In genomic region chr15:76286231-76286879, GRCh38 we compare ENCODE assay signal across 9 cellular contexts. TPM values are rescaled to one million over a fixed set of nuclear protein-coding genes. Genes with fewer than 3 reads are reported as not detected.
DNase-seq lines count a peak whose midpoint lies in the region; ATAC-seq, FAIRE-seq and TF ChIP-seq lines count a peak whose summit lies in the region.
"Had no signal": no experiment of that assay in that cellular context is flagged by ENCODE, and none has a peak within 500 bp of the region (broad histone marks: within the 10 kb centered on the region; RNA-seq: fewer than 3 reads in every experiment).

No MANE protein-coding gene starts in this region.

- no peaks in the 10 kb centered on the region for H3K36me3 ChIP-seq in CD4-positive, alpha-beta memory T cell (ENCODE audit: insufficient read depth, low read length)
- peaks cover 14% of the 10 kb centered on the region for H3K36me3 ChIP-seq in brain microvascular endothelial cell (replicated peaks)
- peaks cover 50 to 65% (median 60%) of the 10 kb centered on the region in 3 donors for H3K36me3 ChIP-seq in tibial artery

- in situ Hi-C loops in brain microvascular endothelial cell (cut with HindIII; ENCODE audit: low pct_ligation_motif_present, low sequenced_read_pairs) = no loop called here

- peak; percentile 84 for ATAC-seq in GM21381 (IDR thresholded peaks at IDR 0.05; ENCODE audit: unreplicated experiment)
- ATAC-seq in left colon = peak; percentile 90

- H3K36me3 Mint-ChIP-seq in CD4-positive, alpha-beta memory T cell = peaks cover 20 to 41% of the 10 kb centered on the region in 2 donors

- no peak for FAIRE-seq in RCC 7860 (lab: Jason Lieb, UNC)

- H3K27ac ChIP-seq in CD4-positive, alpha-beta memory T cell (ENCODE audit: low read depth, low read length) = peak overlapping the region; percentile 41
- H3K27ac ChIP-seq in VCaP (peak overlapping the region; percentile 20), brain microvascular endothelial cell (no peak overlapping the region), tibial artery (no peak overlapping the region)
- H3K27ac ChIP-seq: sigmoid colon had no signal

- TF ChIP-seq CTCF in VCaP (conservative IDR thresholded peaks at IDR 0.05) = no peak
- TF ChIP-seq CTCF in brain microvascular endothelial cell (IDR thresholded peaks at IDR 0.05; ENCODE audit: low read depth, low read length, missing control alignments) = no peak
- TF ChIP-seq CTCF in tibial artery (IDR thresholded peaks at IDR 0.05) = no peak

- H3K4me1 ChIP-seq in CD4-positive, alpha-beta memory T cell (ENCODE audit: insufficient read depth, low read length) = peaks cover 35% of the 10 kb centered on the region
- H3K4me1 ChIP-seq in tibial artery = no peaks in the 10 kb centered on the region
- H3K4me1 ChIP-seq: sigmoid colon had no signal

- H3K9me3 ChIP-seq in CD4-positive, alpha-beta memory T cell (ENCODE audit: control insufficient read depth in 1 of 2, low read length in 2 of 2) = no peaks in the 10 kb centered on the region
- H3K9me3 ChIP-seq in tibial artery = no peaks in the 10 kb centered on the region
- H3K9me3 ChIP-seq: sigmoid colon had no signal

- CTCF ChIA-PET in CD4-positive, alpha-beta memory T cell (lab: Charles Lee; ENCODE audit: partially characterized antibody) = interaction anchor here (0.7 to 1.8 kb wide), 5 partner anchors 19 to 95 kb away, joined by 3 to 5 read pairs (median 3); partner anchors contain the start of gene ETFA

- no peaks in the 10 kb centered on the region for H3K27me3 ChIP-seq in CD4-positive, alpha-beta memory T cell (ENCODE audit: insufficient read depth, low read length)
- H3K27me3 ChIP-seq in brain microvascular endothelial cell (replicated peaks) = no peaks in the 10 kb centered on the region
- H3K27me3 ChIP-seq in tibial artery = no peaks in the 10 kb centered on the region
- H3K27me3 ChIP-seq: sigmoid colon had no signal

- peak overlapping the region; percentile 78 to 96 (median 91) for H3K27ac Mint-ChIP-seq in CD4-positive, alpha-beta memory T cell

- peak overlapping the region; percentile 56 to 83 (median 80) for H3K4me3 Mint-ChIP-seq in CD4-positive, alpha-beta memory T cell

- POLR2A ChIA-PET in CD4-positive, alpha-beta memory T cell (lab: Charles Lee; ENCODE audit: partially characterized antibody) = interaction anchor here (1.1 kb wide), 1 partner anchor 25 kb away, joined by 4 read pairs; the partner anchor contains the start of gene ETFA

- H3K4me3 ChIP-seq in CD4-positive, alpha-beta memory T cell (ENCODE audit: low read length in 2 of 2) = no peak overlapping the region
- H3K4me3 ChIP-seq in brain microvascular endothelial cell (ENCODE audit: low read depth, low read length) = no peak overlapping the region
- no peak overlapping the region for H3K4me3 ChIP-seq in tibial artery
- H3K4me3 ChIP-seq: sigmoid colon had no signal

- H3K9me3 Mint-ChIP-seq in CD4-positive, alpha-beta memory T cell = no peaks in the 10 kb centered on the region

- peaks cover 20 to 44% (median 28%) of the 10 kb centered on the region in 4 donors for H3K4me1 Mint-ChIP-seq in CD4-positive, alpha-beta memory T cell

- H3K27me3 Mint-ChIP-seq in CD4-positive, alpha-beta memory T cell = no peaks in the 10 kb centered on the region

- intact Hi-C loops in CD4-positive, alpha-beta memory T cell (cut with micrococcal nuclease) = loop anchor here (1.0 to 10.0 kb wide), 2 partner anchors 25 to 52 kb away; partner anchors contain the start of gene ETFA
- intact Hi-C loops in left colon (cut with DNase I, micrococcal nuclease) = no loop called here
- intact Hi-C loops in tibial artery (cut with DNase I; ENCODE audit: low total_unique reads) = no loop called here

- peak; percentile 54 to 62 (median 61) for DNase-seq in CD4-positive, alpha-beta memory T cell
- DNase-seq in left colon (no peak), brain microvascular endothelial cell (no peak), RCC 7860 (ENCODE audit: low spot score) (no peak), tibial artery (no peak), HT-29 (ENCODE audit: low spot score) (no peak)
- DNase-seq: sigmoid colon had no signal

RNA-seq across cellular contexts. Expression of gene ETFA, which starts 24.9 kb away (rescaled TPM):
- 10 to 100 TPM; 47.7 to 49.4 TPM for total RNA-seq in CD4-positive, alpha-beta memory T cell
- polyA plus RNA-seq in CD4-positive, alpha-beta memory T cell = 100 to 1,000 TPM; 104 to 106 TPM
- total RNA-seq in left colon = 100 to 1,000 TPM; 271 to 289 TPM
- total RNA-seq in HT-29 (2014; rRNA removed; shearing (Covaris generic)) = 154 and 157 TPM in 2 replicates

RNA-seq across cellular contexts. Expression of gene ISL2, which starts 50.2 kb away (rescaled TPM):
- total RNA-seq in CD4-positive, alpha-beta memory T cell = not detected
- not detected for polyA plus RNA-seq in CD4-positive, alpha-beta memory T cell
- under 1 TPM; 0.24 to 0.95 TPM for total RNA-seq in left colon
- 1.2 and 3.4 TPM in 2 replicates for total RNA-seq in HT-29 (2014; rRNA removed; shearing (Covaris generic))

Comparison
In these comparisons a context has a peak if more than half of its experiments do, and no peak if none do; other contexts are left out.
1. DNase-seq: peak in CD4-positive, alpha-beta memory T cell (5 of 5); none in left colon (0 of 2), brain microvascular endothelial cell (single experiment), RCC 7860 (single experiment), tibial artery (0 of 2) and HT-29 (single experiment).
2. H3K27ac ChIP-seq: peak in CD4-positive, alpha-beta memory T cell (single experiment) and VCaP (single experiment); none in brain microvascular endothelial cell (single experiment) and tibial artery (0 of 2).